ENCODE assay signal across 30 cellular contexts in the genomic region with DNA sequence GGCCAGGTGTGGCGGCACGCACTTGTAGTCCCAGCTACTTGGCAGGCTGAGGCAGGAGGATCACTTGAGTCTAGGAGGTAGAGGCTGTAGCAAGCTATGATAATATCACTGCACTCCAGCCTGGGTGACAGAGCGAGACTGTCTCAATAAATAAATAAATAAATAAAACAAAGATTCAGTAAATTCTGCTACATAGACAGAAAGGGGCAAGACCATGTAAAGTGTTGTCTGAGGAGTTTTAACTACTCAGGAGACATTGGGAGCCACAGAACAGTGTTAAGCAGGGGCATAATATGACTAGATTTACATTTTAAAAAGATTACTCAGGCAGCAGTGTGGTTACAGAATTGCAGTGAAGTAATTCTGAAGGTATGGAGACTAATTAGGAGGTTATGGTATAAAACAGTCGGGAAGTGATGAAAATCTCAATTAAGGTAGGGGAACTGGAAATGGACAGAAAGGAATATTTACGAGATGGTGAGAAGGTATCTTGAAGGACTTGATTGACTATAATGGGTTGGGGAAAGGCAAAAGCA.
A peak's percentile ranks its signal among the peaks of the same experiment; 100 is the strongest.
DNase-seq lines count a peak whose midpoint lies in the region; ATAC-seq, FAIRE-seq and TF ChIP-seq lines count a peak whose summit lies in the region.
"Had no signal": no experiment of that assay in that cellular context is flagged by ENCODE, and none has a peak within 500 bp of the region (broad histone marks: within the 10 kb centered on the region; RNA-seq: fewer than 3 reads in every experiment).

No MANE protein-coding gene starts in this region.

- H3K9me1 ChIP-seq in K562 (ENCODE audit: control insufficient read depth, insufficient read depth, low read length): no peaks in the 10 kb centered on the region

- CTCF ChIA-PET in K562 (lab: Yijun Ruan, JAX; ENCODE audit: low intra/inter-chr PET ratio): no interaction called here

- H3K36me3 Mint-ChIP-seq in HFFc6 (ENCODE audit: low read depth): no peaks in the 10 kb centered on the region

- no peak for TF ChIP-seq CTCF in HFFc6 (IDR thresholded peaks at IDR 0.05)
- no peak for TF ChIP-seq CTCF in K562 (IDR thresholded peaks at IDR 0.05 in 2 of 3, conservative IDR thresholded peaks at IDR 0.05 in 1 of 3; ENCODE audit: insufficient read depth in 2 of 3, low read depth in 1 of 3, low read length in 3 of 3)
- no peak for TF ChIP-seq CTCF in ovary (IDR thresholded peaks at IDR 0.05)

- no peak overlapping the region for H3K9ac ChIP-seq in K562 (ENCODE audit: insufficient read depth in 1 of 2, low read depth in 2 of 2, low read length in 2 of 2)
- H3K9ac ChIP-seq: KMS-11 had no signal

- no peak for TF ChIP-seq RAD21 in K562 (CRISPR knock-in tag; conservative IDR thresholded peaks at IDR 0.05 in 1 of 2, IDR thresholded peaks at IDR 0.05 in 1 of 2)

- H2AFZ ChIP-seq in K562 (ENCODE audit: low read depth, low read length): no peak overlapping the region

- H3K79me2 ChIP-seq in K562 (ENCODE audit: control insufficient read depth, insufficient read depth, low read length): no peaks in the 10 kb centered on the region

- in situ Hi-C loops in K562 (cut with MboI): no loop called here
- in situ Hi-C loops in KBM-7 (cut with MboI; ENCODE audit: low pct_unique_long_range_greater_than_20kb, low sequenced_read_pairs): no loop called here

- H3K9me3 Mint-ChIP-seq in HFFc6: no peaks in the 10 kb centered on the region

- no peak overlapping the region for H3K4me2 ChIP-seq in K562 (ENCODE audit: insufficient read depth, low read length)
- H3K4me2 ChIP-seq: KMS-11 had no signal

- H3K27me3 ChIP-seq in K562 (ENCODE audit: control insufficient read depth in 2 of 2, insufficient read depth in 2 of 2, low read length in 2 of 2) (no peaks in the 10 kb centered on the region), ovary (no peaks in the 10 kb centered on the region)
- H3K27me3 ChIP-seq: esophagus squamous epithelium, heart right ventricle had no signal

- no peaks in the 10 kb centered on the region for H3K4me1 ChIP-seq in K562 (replicated peaks in 1 of 2; ENCODE audit: control insufficient read depth in 2 of 2, insufficient read depth in 2 of 2, low read length in 2 of 2)
- H3K4me1 ChIP-seq in ovary (ENCODE audit: insufficient read depth): no peaks in the 10 kb centered on the region
- H3K4me1 ChIP-seq: esophagus squamous epithelium, heart right ventricle, lower lobe of right lung had no signal

- POLR2A ChIA-PET in K562 (lab: Yijun Ruan, JAX): interaction anchor here (0.9 kb wide), 1 partner anchor 10 kb away, joined by 4 read pairs; no protein-coding TSS in a partner anchor

- ATAC-seq in K562: no peak
- no peak for ATAC-seq in HG02938 (IDR thresholded peaks at IDR 0.05; ENCODE audit: unreplicated experiment)
- ATAC-seq: GM12878; HCT116; heart right ventricle; lower lobe of right lung; right cardiac atrium; stimulated activated naive CD8-positive, alpha-beta T cell treated with anti-CD3 and anti-CD28 coated beads, Interleukin-15, Interleukin-2, amounts not matched to agents 100 U/mL and 50 U/mL, for 24 hours had no signal

- no peak for FAIRE-seq in K562 (lab: Jason Lieb, UNC)
- FAIRE-seq: G401.6, GM12878 had no signal

- no peak for TF ChIP-seq EP300 in K562 (IDR thresholded peaks at IDR 0.05; ENCODE audit: low read length)
- TF ChIP-seq EP300 in ovary (IDR thresholded peaks at IDR 0.05): no peak

- H3K4me1 Mint-ChIP-seq in HFFc6 (ENCODE audit: low read depth): peaks cover 19% of the 10 kb centered on the region
- H3K4me1 Mint-ChIP-seq: B cell had no signal

- BruUV-seq in K562 (replicated peaks; lab: Mats Ljungman, UMichigan): no TSS peak

- intact Hi-C loops in K562 (cut with micrococcal nuclease): no loop called here
- intact Hi-C loops in ovary (cut with DNase I): no loop called here

- no peaks in the 10 kb centered on the region for H3K27me3 Mint-ChIP-seq in HFFc6 (ENCODE audit: insufficient read depth)
- H3K27me3 Mint-ChIP-seq: B cell had no signal

- no peak overlapping the region for H3K27ac ChIP-seq in K562 (ENCODE audit: extremely low read depth, low read depth, low read length)
- H3K27ac ChIP-seq in ovary: no peak overlapping the region
- H3K27ac ChIP-seq: esophagus squamous epithelium, heart right ventricle, KMS-11, lower lobe of right lung had no signal

- WGBS in K562 (ENCODE audit: insufficient coverage, low coverage, missing lambda C conversion rate): 46% methylated on average over 5 of the region's 5 CpGs
- 94 to 95% (median 95%) methylated on average over 5 of the region's 5 CpGs for WGBS in ovary, 3 donors

- H3K36me3 ChIP-seq in K562 (ENCODE audit: control insufficient read depth, insufficient read depth, low read length) (no peaks in the 10 kb centered on the region), ovary (no peaks in the 10 kb centered on the region)
- H3K36me3 ChIP-seq: esophagus squamous epithelium, heart right ventricle, lower lobe of right lung had no signal

- TF ChIP-seq POLR2A in K562 (conservative IDR thresholded peaks at IDR 0.05) (no peak), ovary (IDR thresholded peaks at IDR 0.05) (no peak)

- no peaks in the 10 kb centered on the region for H3K9me3 ChIP-seq in K562 (replicated peaks; ENCODE audit: control insufficient read depth, insufficient read depth, low read depth, low read length)
- H3K9me3 ChIP-seq in ovary: no peaks in the 10 kb centered on the region
- H3K9me3 ChIP-seq: esophagus squamous epithelium, lower lobe of right lung had no signal

- peak overlapping the region; percentile 1; the same call in 1 of the 2 replicates for H3K4me3 Mint-ChIP-seq in HFFc6
- H3K4me3 Mint-ChIP-seq: B cell, immature natural killer cell had no signal

- H3K4me3 ChIP-seq in K562 (no peak overlapping the region), ovary (no peak overlapping the region)
- H3K4me3 ChIP-seq: esophagus squamous epithelium, GM12878, heart right ventricle, lower lobe of right lung had no signal

- DNase-seq in AG20443 (ENCODE audit: low spot score) (peak; percentile 52), HFFc6 (peak; percentile 77), K562 (ENCODE audit: extremely low read depth in 1 of 4, low spot score in 3 of 4) (no peak), kidney tubule cell (ENCODE audit: low spot score) (peak; percentile 25), KBM-7 (no peak), NCI-H1694 (lab: John Stamatoyannopoulos, UW) (no peak), ovary (no peak)
- DNase-seq: activated CD4-positive, alpha-beta T cell treated with anti-CD3 and anti-CD28 coated beads for 48 hours; activated CD8-positive, alpha-beta memory T cell treated with anti-CD3 and anti-CD28 coated beads, Interleukin-2, amount 50 U/mL, for 4 hours; activated effector memory CD4-positive, alpha-beta T cell treated with Interleukin-2 at 50 U/mL for 16 hours; cerebellar nuclear complex; effector CD8-positive, alpha-beta T cell; esophagus squamous epithelium; heart right ventricle; immature natural killer cell; lower lobe of right lung; NCI-H1092 treated with DMSO at 0.1 percent for 48 hours; NCI-H2081; NCI-H510A treated with DMSO at 0.1 percent for 48 hours; nucleus accumbens; right cardiac atrium; stimulated activated CD4-positive, alpha-beta T cell treated with anti-CD3 and anti-CD28 coated beads, Interleukin-1b, Interleukin-23, amount 100 ng/mL, for 48 hours; stimulated activated naive CD8-positive, alpha-beta T cell treated with anti-CD3 and anti-CD28 coated beads, Interleukin-15, Interleukin-2, amounts not matched to agents 100 U/mL and 50 U/mL, for 24 hours; trophoblast cell had no signal

- no peaks in the 10 kb centered on the region for H4K20me1 ChIP-seq in K562 (replicated peaks; ENCODE audit: control insufficient read depth, insufficient read depth, low read length)

- peak overlapping the region; percentile 59 for H3K27ac Mint-ChIP-seq in HFFc6
- H3K27ac Mint-ChIP-seq: B cell, immature natural killer cell had no signal

TF ChIP-seq in K562, 482 proteins besides CTCF, POLR2A, EP300 and RAD21 (continues in another document):
- TF ChIP-seq MEF2D (tag; conservative IDR thresholded peaks at IDR 0.05; ENCODE audit: low read depth) (no peak), KDM2B (CRISPR knock-in tag; IDR thresholded peaks at IDR 0.05) (no peak), U2AF2 (optimal IDR thresholded peaks at IDR 0.05; ENCODE audit: low read depth, low read length) (no peak), MAFK (IDR thresholded peaks at IDR 0.05; ENCODE audit: low read length) (0 out of 2 replicates have a peak, but pooled peaks have one; percentile 20)

Comparison
In these comparisons a context has a peak if more than half of its experiments do, and no peak if none do; other contexts are left out.
1. DNase-seq: peak in AG20443 (single experiment), HFFc6 (single experiment) and kidney tubule cell (single experiment); none in K562 (0 of 4), KBM-7 (single experiment), NCI-H1694 (single experiment) and ovary (0 of 5).